ENCODE assay signal across 1 cellular context in the genomic region with DNA sequence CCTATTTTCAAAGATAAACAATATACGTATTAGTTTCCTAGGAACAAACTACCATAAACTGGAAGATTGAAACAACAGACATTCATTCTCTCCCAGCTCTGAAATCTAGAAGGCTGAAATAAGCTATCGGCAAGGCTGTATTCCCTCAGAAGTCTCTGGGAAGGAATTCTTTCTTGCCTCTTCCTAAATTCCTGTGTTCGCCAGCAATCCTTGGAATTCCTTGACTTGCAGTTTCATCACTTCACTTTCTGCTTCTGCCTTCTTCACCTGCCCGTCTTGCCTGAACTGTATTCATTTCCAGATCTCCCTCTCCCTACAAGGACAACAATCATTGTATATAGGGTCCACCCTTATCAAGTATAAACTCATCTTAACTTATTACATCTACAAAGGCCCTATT.
TF ChIP-seq lines count a peak whose summit lies in the region.

No MANE protein-coding gene starts in this region.

TF ChIP-seq in K562, 482 proteins besides CTCF, POLR2A, EP300 and RAD21 (continued from another document):
- TF ChIP-seq, protein P1, sequence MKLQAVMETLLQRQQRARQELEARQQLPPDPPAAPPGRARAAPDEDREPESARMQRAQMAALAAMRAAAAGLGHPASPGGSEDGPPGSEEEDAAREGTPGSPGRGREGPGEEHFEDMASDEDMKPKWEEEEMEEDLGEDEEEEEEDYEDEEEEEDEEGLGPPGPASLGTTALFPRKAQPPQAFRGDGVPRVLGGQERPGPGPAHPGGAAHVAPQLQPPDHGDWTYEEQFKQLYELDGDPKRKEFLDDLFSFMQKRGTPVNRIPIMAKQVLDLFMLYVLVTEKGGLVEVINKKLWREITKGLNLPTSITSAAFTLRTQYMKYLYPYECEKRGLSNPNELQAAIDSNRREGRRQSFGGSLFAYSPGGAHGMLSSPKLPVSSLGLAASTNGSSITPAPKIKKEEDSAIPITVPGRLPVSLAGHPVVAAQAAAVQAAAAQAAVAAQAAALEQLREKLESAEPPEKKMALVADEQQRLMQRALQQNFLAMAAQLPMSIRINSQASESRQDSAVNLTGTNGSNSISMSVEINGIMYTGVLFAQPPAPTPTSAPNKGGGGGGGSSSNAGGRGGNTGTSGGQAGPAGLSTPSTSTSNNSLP (IDR thresholded peaks at IDR 0.05; ENCODE audit: borderline replicate concordance, low read depth, low read length): no peak
- no peak for TF ChIP-seq HMG20A (CRISPR knock-in tag; conservative IDR thresholded peaks at IDR 0.05)
